14 cellular contexts compared by ENCODE assay signal in genomic region chr1:63935553-63935952, GRCh38.
DNase-seq lines count a peak whose midpoint lies in the region; ATAC-seq and TF ChIP-seq lines count a peak whose summit lies in the region.
"Had no signal": no experiment of that assay in that cellular context is flagged by ENCODE, and none has a peak within 500 bp of the region (broad histone marks: within the 10 kb centered on the region; RNA-seq: fewer than 3 reads in every experiment).

No MANE protein-coding gene starts in this region.

- CTCF ChIA-PET in HEK293T (lab: Yijun Ruan, JAX) = interaction anchor here (0.8 to 1.3 kb wide), 2 partner anchors 13 to 1229 kb away, joined by 3 read pairs; no protein-coding TSS in a partner anchor

- ATAC-seq in GM19023 (IDR thresholded peaks at IDR 0.05; ENCODE audit: unreplicated experiment) (peak; percentile 52), HG03521 (IDR thresholded peaks at IDR 0.05; ENCODE audit: unreplicated experiment) (peak; percentile 73)

- POLR2A ChIA-PET in HEK293T (lab: Yijun Ruan, JAX) = no interaction called here

- DNase-seq in HEK293T (ENCODE audit: extremely low spot score) = no peak
- peak; percentile 62 for DNase-seq in left kidney (ENCODE audit: low read depth, low spot score)
- DNase-seq in kidney glomerular epithelial cell (lab: John Stamatoyannopoulos, UW) = no peak
- DNase-seq in foreskin melanocyte = no peak
- no peak for DNase-seq in HUDEP-2 (lab: John Stamatoyannopoulos, UW; ENCODE audit: unreplicated experiment in 76 of 76)
- no peak for DNase-seq in AG08396 (ENCODE audit: low spot score)
- DNase-seq: activated CD4-positive, alpha-beta T cell treated with anti-CD3 and anti-CD28 coated beads for 48 hours; activated gamma-delta T cell; CD4-positive, alpha-beta memory T cell; NCI-H446; stimulated activated CD4-positive, alpha-beta T cell treated with anti-CD3 and anti-CD28 coated beads, Interleukin-12 subunit alpha, Interleukin-12 subunit beta, amount 100 ng/mL, for 4 hours; uterus had no signal

TF ChIP-seq in HEK293T, 16 proteins besides CTCF, POLR2A, EP300 and RAD21:
- TF ChIP-seq CTBP1 (IDR thresholded peaks at IDR 0.05; ENCODE audit: borderline replicate concordance) = no peak
- TF ChIP-seq, protein P1, sequence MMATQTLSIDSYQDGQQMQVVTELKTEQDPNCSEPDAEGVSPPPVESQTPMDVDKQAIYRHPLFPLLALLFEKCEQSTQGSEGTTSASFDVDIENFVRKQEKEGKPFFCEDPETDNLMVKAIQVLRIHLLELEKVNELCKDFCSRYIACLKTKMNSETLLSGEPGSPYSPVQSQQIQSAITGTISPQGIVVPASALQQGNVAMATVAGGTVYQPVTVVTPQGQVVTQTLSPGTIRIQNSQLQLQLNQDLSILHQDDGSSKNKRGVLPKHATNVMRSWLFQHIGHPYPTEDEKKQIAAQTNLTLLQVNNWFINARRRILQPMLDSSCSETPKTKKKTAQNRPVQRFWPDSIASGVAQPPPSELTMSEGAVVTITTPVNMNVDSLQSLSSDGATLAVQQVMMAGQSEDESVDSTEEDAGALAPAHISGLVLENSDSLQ (IDR thresholded peaks at IDR 0.05) = 0 out of 2 replicates have a peak, but pooled peaks have one; percentile 21
- no peak for TF ChIP-seq ELF4 (IDR thresholded peaks at IDR 0.05)
- no peak for TF ChIP-seq FOXA1 (IDR thresholded peaks at IDR 0.05)
